ENCODE assay signal across 1 cellular context in genomic region chr13:110713981-110714797, GRCh38.
TF ChIP-seq lines count a peak whose summit lies in the region.

No MANE protein-coding gene starts in this region.

TF ChIP-seq in liver, 16 proteins besides CTCF, POLR2A, EP300 and RAD21 (continued from another document):
- TF ChIP-seq GABPA (IDR thresholded peaks at IDR 0.05 in 1 of 2, conservative IDR thresholded peaks at IDR 0.05 in 1 of 2) (no peak), HNF4A (conservative IDR thresholded peaks at IDR 0.05) (no peak), ZBTB33 (IDR thresholded peaks at IDR 0.05) (no peak), EGR1 (IDR thresholded peaks at IDR 0.05; ENCODE audit: low read depth in 2 of 2) (no peak), SP1 (IDR thresholded peaks at IDR 0.05) (no peak), MAX (IDR thresholded peaks at IDR 0.05) (no peak), RXRA (IDR thresholded peaks at IDR 0.05) (no peak)
